Comparison of ENCODE assay signal across 1 cellular context in the genomic region with DNA sequence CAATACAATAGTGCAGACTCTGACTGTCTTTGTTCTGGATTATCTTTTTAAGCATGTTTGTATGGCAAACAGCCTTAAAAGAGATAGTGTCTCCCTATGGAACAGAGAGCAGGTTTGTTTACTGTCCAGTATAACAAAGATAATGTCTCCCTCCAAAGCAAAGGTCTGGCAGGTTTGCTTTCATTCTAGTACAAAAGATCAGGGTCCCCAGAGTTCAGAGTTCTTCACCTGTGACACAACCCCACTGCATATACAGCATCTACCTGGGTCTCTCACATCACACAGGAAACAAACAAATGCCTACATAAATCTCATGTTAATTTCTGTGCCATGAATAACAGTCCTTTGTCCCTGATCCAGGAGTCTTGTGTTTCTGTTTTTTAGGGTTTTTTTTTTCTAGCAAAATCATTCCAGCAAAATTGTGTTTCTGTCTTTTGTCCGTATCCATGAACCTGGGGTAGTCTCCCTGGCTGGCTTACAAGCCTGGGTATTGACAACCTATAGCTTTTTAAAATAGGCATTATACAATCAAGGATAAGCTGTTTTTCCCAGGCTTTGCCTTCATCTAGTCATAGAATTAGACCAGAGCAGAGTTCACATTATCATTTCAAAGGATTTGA.
TF ChIP-seq lines count a peak whose summit lies in the region.

No MANE protein-coding gene starts in this region.

TF ChIP-seq in HepG2, 621 proteins besides CTCF, POLR2A, EP300 and RAD21 (continued from another document and continues in another):
- TF ChIP-seq, protein P1, sequence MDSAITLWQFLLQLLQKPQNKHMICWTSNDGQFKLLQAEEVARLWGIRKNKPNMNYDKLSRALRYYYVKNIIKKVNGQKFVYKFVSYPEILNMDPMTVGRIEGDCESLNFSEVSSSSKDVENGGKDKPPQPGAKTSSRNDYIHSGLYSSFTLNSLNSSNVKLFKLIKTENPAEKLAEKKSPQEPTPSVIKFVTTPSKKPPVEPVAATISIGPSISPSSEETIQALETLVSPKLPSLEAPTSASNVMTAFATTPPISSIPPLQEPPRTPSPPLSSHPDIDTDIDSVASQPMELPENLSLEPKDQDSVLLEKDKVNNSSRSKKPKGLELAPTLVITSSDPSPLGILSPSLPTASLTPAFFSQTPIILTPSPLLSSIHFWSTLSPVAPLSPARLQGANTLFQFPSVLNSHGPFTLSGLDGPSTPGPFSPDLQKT (CRISPR knock-in tag; IDR thresholded peaks at IDR 0.05; ENCODE audit: borderline replicate concordance) = no peak
- no peak for TF ChIP-seq TRIM24 (CRISPR knock-in tag; IDR thresholded peaks at IDR 0.05)
- no peak for TF ChIP-seq ZNF7 (CRISPR knock-in tag; IDR thresholded peaks at IDR 0.05)
- no peak for TF ChIP-seq MTA3 (CRISPR knock-in tag; IDR thresholded peaks at IDR 0.05)
- TF ChIP-seq, protein P2, sequence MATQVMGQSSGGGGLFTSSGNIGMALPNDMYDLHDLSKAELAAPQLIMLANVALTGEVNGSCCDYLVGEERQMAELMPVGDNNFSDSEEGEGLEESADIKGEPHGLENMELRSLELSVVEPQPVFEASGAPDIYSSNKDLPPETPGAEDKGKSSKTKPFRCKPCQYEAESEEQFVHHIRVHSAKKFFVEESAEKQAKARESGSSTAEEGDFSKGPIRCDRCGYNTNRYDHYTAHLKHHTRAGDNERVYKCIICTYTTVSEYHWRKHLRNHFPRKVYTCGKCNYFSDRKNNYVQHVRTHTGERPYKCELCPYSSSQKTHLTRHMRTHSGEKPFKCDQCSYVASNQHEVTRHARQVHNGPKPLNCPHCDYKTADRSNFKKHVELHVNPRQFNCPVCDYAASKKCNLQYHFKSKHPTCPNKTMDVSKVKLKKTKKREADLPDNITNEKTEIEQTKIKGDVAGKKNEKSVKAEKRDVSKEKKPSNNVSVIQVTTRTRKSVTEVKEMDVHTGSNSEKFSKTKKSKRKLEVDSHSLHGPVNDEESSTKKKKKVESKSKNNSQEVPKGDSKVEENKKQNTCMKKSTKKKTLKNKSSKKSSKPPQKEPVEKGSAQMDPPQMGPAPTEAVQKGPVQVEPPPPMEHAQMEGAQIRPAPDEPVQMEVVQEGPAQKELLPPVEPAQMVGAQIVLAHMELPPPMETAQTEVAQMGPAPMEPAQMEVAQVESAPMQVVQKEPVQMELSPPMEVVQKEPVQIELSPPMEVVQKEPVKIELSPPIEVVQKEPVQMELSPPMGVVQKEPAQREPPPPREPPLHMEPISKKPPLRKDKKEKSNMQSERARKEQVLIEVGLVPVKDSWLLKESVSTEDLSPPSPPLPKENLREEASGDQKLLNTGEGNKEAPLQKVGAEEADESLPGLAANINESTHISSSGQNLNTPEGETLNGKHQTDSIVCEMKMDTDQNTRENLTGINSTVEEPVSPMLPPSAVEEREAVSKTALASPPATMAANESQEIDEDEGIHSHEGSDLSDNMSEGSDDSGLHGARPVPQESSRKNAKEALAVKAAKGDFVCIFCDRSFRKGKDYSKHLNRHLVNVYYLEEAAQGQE (IDR thresholded peaks at IDR 0.05; ENCODE audit: borderline replicate concordance in 1 of 2, low read depth in 1 of 2, low read length in 2 of 2) = 0 out of 4 replicates have a peak, but pooled peaks of 1 of the 2 experiments have one; percentile 52
- no peak for TF ChIP-seq ZNF337 (CRISPR knock-in tag; IDR thresholded peaks at IDR 0.05; ENCODE audit: borderline replicate concordance, low read depth)
- TF ChIP-seq, protein P3, sequence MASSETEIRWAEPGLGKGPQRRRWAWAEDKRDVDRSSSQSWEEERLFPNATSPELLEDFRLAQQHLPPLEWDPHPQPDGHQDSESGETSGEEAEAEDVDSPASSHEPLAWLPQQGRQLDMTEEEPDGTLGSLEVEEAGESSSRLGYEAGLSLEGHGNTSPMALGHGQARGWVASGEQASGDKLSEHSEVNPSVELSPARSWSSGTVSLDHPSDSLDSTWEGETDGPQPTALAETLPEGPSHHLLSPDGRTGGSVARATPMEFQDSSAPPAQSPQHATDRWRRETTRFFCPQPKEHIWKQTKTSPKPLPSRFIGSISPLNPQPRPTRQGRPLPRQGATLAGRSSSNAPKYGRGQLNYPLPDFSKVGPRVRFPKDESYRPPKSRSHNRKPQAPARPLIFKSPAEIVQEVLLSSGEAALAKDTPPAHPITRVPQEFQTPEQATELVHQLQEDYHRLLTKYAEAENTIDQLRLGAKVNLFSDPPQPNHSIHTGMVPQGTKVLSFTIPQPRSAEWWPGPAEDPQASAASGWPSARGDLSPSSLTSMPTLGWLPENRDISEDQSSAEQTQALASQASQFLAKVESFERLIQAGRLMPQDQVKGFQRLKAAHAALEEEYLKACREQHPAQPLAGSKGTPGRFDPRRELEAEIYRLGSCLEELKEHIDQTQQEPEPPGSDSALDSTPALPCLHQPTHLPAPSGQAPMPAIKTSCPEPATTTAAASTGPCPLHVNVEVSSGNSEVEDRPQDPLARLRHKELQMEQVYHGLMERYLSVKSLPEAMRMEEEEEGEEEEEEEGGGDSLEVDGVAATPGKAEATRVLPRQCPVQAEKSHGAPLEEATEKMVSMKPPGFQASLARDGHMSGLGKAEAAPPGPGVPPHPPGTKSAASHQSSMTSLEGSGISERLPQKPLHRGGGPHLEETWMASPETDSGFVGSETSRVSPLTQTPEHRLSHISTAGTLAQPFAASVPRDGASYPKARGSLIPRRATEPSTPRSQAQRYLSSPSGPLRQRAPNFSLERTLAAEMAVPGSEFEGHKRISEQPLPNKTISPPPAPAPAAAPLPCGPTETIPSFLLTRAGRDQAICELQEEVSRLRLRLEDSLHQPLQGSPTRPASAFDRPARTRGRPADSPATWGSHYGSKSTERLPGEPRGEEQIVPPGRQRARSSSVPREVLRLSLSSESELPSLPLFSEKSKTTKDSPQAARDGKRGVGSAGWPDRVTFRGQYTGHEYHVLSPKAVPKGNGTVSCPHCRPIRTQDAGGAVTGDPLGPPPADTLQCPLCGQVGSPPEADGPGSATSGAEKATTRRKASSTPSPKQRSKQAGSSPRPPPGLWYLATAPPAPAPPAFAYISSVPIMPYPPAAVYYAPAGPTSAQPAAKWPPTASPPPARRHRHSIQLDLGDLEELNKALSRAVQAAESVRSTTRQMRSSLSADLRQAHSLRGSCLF (CRISPR knock-in tag; IDR thresholded peaks at IDR 0.05; ENCODE audit: borderline replicate concordance) = no peak
- no peak for TF ChIP-seq CC2D1A (CRISPR knock-in tag; IDR thresholded peaks at IDR 0.05)
- TF ChIP-seq, protein P4, sequence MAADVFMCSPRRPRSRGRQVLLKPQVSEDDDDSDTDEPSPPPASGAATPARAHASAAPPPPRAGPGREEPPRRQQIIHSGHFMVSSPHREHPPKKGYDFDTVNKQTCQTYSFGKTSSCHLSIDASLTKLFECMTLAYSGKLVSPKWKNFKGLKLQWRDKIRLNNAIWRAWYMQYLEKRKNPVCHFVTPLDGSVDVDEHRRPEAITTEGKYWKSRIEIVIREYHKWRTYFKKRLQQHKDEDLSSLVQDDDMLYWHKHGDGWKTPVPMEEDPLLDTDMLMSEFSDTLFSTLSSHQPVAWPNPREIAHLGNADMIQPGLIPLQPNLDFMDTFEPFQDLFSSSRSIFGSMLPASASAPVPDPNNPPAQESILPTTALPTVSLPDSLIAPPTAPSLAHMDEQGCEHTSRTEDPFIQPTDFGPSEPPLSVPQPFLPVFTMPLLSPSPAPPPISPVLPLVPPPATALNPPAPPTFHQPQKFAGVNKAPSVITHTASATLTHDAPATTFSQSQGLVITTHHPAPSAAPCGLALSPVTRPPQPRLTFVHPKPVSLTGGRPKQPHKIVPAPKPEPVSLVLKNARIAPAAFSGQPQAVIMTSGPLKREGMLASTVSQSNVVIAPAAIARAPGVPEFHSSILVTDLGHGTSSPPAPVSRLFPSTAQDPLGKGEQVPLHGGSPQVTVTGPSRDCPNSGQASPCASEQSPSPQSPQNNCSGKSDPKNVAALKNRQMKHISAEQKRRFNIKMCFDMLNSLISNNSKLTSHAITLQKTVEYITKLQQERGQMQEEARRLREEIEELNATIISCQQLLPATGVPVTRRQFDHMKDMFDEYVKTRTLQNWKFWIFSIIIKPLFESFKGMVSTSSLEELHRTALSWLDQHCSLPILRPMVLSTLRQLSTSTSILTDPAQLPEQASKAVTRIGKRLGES (CRISPR knock-in tag; IDR thresholded peaks at IDR 0.05; ENCODE audit: borderline replicate concordance) = no peak
- TF ChIP-seq MTF1 (CRISPR knock-in tag; IDR thresholded peaks at IDR 0.05) = no peak
- no peak for TF ChIP-seq ZFYVE20 (CRISPR knock-in tag; IDR thresholded peaks at IDR 0.05; ENCODE audit: borderline replicate concordance, low read depth)
- no peak for TF ChIP-seq HNRNPL (IDR thresholded peaks at IDR 0.05; ENCODE audit: low read depth, low read length)
- TF ChIP-seq, protein P5, sequence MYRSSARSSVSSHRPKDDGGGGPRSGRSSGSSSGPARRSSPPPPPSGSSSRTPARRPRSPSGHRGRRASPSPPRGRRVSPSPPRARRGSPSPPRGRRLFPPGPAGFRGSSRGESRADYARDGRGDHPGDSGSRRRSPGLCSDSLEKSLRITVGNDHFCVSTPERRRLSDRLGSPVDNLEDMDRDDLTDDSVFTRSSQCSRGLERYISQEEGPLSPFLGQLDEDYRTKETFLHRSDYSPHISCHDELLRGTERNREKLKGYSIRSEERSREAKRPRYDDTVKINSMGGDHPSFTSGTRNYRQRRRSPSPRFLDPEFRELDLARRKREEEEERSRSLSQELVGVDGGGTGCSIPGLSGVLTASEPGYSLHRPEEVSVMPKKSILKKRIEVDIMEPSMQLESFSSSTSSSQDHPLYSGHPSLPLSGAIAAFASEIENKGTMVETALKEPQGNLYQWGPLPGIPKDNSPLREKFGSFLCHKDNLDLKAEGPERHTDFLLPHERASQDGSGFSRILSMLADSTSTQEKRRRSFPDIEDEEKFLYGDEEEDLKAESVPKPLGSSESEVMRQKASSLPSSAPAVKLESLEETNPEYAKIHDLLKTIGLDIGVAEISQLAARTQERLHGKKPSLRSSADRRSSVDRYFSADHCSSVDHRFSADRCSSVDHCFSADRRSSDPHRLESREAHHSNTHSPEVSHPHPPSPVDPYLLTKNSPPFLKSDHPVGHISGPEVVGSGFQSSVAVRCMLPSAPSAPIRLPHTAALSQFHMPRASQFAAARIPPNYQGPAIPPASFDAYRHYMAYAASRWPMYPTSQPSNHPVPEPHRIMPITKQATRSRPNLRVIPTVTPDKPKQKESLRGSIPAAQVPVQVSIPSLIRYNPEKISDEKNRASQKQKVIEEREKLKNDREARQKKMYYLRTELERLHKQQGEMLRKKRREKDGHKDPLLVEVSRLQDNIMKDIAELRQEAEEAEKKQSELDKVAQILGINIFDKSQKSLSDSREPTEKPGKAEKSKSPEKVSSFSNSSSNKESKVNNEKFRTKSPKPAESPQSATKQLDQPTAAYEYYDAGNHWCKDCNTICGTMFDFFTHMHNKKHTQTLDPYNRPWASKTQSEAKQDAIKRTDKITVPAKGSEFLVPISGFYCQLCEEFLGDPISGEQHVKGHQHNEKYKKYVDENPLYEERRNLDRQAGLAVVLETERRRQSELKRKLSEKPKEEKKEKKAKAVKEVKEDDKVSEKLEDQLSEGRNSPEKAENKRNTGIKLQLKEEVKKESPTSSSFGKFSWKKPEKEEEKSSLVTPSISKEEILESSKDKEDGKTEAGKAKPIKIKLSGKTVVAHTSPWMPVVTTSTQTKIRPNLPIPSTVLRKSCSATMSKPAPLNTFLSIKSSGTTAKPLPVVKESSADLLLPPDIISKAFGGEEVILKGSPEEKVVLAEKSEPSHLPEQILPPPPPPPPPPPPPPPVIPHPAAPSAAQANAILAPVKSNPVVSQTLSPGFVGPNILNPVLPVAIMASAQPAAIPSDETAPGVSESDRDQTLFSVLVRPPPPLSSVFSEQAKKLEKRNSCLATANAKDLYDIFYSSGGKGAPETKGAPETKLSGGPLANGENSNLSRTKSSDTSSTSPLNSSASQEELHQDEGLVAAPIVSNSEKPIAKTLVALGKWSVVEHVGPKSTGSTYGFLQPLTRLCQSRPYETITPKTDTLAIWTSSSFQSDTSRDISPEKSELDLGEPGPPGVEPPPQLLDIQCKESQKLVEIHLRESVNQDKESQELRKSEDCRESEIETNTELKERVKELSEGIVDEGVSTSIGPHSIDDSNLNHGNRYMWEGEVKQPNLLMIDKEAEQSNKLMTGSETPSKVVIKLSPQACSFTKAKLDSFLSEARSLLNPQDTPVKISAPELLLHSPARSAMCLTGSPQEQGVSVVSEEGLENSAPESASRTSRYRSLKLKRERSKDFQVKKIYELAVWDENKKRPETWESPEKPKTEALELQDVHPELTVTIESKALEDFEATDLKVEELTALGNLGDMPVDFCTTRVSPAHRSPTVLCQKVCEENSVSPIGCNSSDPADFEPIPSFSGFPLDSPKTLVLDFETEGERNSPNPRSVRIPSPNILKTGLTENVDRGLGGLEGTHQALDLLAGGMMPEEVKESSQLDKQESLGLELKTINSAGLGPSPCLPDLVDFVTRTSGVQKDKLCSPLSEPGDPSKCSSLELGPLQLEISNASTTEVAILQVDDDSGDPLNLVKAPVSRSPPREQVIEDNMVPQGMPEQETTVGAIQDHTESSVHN (CRISPR knock-in tag; IDR thresholded peaks at IDR 0.05) = no peak
- TF ChIP-seq SATB2 (CRISPR knock-in tag; IDR thresholded peaks at IDR 0.05) = no peak
- TF ChIP-seq, protein P6, sequence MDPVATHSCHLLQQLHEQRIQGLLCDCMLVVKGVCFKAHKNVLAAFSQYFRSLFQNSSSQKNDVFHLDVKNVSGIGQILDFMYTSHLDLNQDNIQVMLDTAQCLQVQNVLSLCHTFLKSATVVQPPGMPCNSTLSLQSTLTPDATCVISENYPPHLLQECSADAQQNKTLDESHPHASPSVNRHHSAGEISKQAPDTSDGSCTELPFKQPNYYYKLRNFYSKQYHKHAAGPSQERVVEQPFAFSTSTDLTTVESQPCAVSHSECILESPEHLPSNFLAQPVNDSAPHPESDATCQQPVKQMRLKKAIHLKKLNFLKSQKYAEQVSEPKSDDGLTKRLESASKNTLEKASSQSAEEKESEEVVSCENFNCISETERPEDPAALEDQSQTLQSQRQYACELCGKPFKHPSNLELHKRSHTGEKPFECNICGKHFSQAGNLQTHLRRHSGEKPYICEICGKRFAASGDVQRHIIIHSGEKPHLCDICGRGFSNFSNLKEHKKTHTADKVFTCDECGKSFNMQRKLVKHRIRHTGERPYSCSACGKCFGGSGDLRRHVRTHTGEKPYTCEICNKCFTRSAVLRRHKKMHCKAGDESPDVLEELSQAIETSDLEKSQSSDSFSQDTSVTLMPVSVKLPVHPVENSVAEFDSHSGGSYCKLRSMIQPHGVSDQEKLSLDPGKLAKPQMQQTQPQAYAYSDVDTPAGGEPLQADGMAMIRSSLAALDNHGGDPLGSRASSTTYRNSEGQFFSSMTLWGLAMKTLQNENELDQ (CRISPR knock-in tag; IDR thresholded peaks at IDR 0.05; ENCODE audit: borderline replicate concordance) = no peak
